ENCODE assay signal across 1 cellular context in genomic region chr20:63854069-63854765, GRCh38.
TF ChIP-seq lines count a peak whose summit lies in the region.

No MANE protein-coding gene starts in this region.

TF ChIP-seq in HepG2, 621 proteins besides CTCF, POLR2A, EP300 and RAD21 (continued from another document and continues in another):
- TF ChIP-seq THRA (CRISPR knock-in tag; IDR thresholded peaks at IDR 0.05; ENCODE audit: borderline replicate concordance), result peak; percentile 35; the same call in 1 of the 2 replicates
- no peak for TF ChIP-seq MEIS2 (CRISPR knock-in tag; IDR thresholded peaks at IDR 0.05)
- TF ChIP-seq SMARCC2 (IDR thresholded peaks at IDR 0.05), result no peak
- no peak for TF ChIP-seq ZBTB3 (CRISPR knock-in tag; IDR thresholded peaks at IDR 0.05; ENCODE audit: borderline replicate concordance, low read depth)
- 0 out of 2 replicates have a peak, but pooled peaks have one; percentile 53 for TF ChIP-seq ZBTB39 (CRISPR knock-in tag; IDR thresholded peaks at IDR 0.05)
- no peak for TF ChIP-seq KAT7 (CRISPR knock-in tag; IDR thresholded peaks at IDR 0.05; ENCODE audit: borderline replicate concordance)
- TF ChIP-seq TFE3 (CRISPR knock-in tag; IDR thresholded peaks at IDR 0.05), result no peak
- 0 out of 2 replicates have a peak, but pooled peaks have one; percentile 23 for TF ChIP-seq ZHX1 (CRISPR knock-in tag; IDR thresholded peaks at IDR 0.05; ENCODE audit: low read depth)
- 0 out of 2 replicates have a peak, but pooled peaks have one; percentile 48 for TF ChIP-seq DNMT3B (CRISPR knock-in tag; conservative IDR thresholded peaks at IDR 0.05)
- no peak for TF ChIP-seq BATF2 (CRISPR knock-in tag; IDR thresholded peaks at IDR 0.05)
- no peak for TF ChIP-seq FOXK1 (CRISPR knock-in tag; IDR thresholded peaks at IDR 0.05; ENCODE audit: borderline replicate concordance, low read depth)
- TF ChIP-seq THAP8 (CRISPR knock-in tag; IDR thresholded peaks at IDR 0.05; ENCODE audit: borderline replicate concordance), result no peak
- TF ChIP-seq ZNF136 (CRISPR knock-in tag; IDR thresholded peaks at IDR 0.05; ENCODE audit: low read depth), result no peak
- TF ChIP-seq PATZ1 (CRISPR knock-in tag; IDR thresholded peaks at IDR 0.05), result peak; percentile 96
- TF ChIP-seq KLF12 (CRISPR knock-in tag; IDR thresholded peaks at IDR 0.05; ENCODE audit: borderline replicate concordance), result 0 out of 2 replicates have a peak, but pooled peaks have one; percentile 45
- TF ChIP-seq HDAC6 (IDR thresholded peaks at IDR 0.05; ENCODE audit: low read depth, low read length), result no peak
- TF ChIP-seq ZBTB49 (CRISPR knock-in tag; IDR thresholded peaks at IDR 0.05; ENCODE audit: borderline replicate concordance), result no peak
- TF ChIP-seq MYPOP (CRISPR knock-in tag; IDR thresholded peaks at IDR 0.05), result no peak
- peak; percentile 26; the same call in 1 of the 2 replicates for TF ChIP-seq ELF3 (CRISPR knock-in tag; IDR thresholded peaks at IDR 0.05)
- TF ChIP-seq ZNF143 (CRISPR knock-in tag; IDR thresholded peaks at IDR 0.05), result peak; percentile 42
- no peak for TF ChIP-seq ZNF724P (CRISPR knock-in tag; IDR thresholded peaks at IDR 0.05; ENCODE audit: borderline replicate concordance)
- TF ChIP-seq HBP1 (CRISPR knock-in tag; IDR thresholded peaks at IDR 0.05; ENCODE audit: low read depth), result no peak; the same call in 1 of the 2 replicates
- no peak for TF ChIP-seq GZF1 (CRISPR knock-in tag; IDR thresholded peaks at IDR 0.05)
- TF ChIP-seq E2F5 (CRISPR knock-in tag; conservative IDR thresholded peaks at IDR 0.05), result no peak
- TF ChIP-seq ATAD3A (CRISPR knock-in tag; IDR thresholded peaks at IDR 0.05), result no peak
- TF ChIP-seq NR2C2 (CRISPR knock-in tag; IDR thresholded peaks at IDR 0.05; ENCODE audit: borderline replicate concordance), result 0 out of 2 replicates have a peak, but pooled peaks have one; percentile 23
- no peak for TF ChIP-seq HCFC1 (IDR thresholded peaks at IDR 0.05; ENCODE audit: low read depth, low read length)
- no peak for TF ChIP-seq NFIC (IDR thresholded peaks at IDR 0.05; ENCODE audit: low read length)
- no peak for TF ChIP-seq THYN1 (CRISPR knock-in tag; IDR thresholded peaks at IDR 0.05; ENCODE audit: borderline replicate concordance, low read depth)
- TF ChIP-seq ZBTB46 (CRISPR knock-in tag; IDR thresholded peaks at IDR 0.05; ENCODE audit: borderline replicate concordance), result peak; percentile 73; the same call in 1 of the 2 replicates
- TF ChIP-seq NFIB (CRISPR knock-in tag; IDR thresholded peaks at IDR 0.05; ENCODE audit: borderline replicate concordance), result no peak
- no peak for TF ChIP-seq ZNF496 (CRISPR knock-in tag; IDR thresholded peaks at IDR 0.05; ENCODE audit: insufficient replicate concordance)
- TF ChIP-seq MXI1 (IDR thresholded peaks at IDR 0.05; ENCODE audit: borderline replicate concordance, low read depth, low read length), result no peak
- TF ChIP-seq ETS1 (CRISPR knock-in tag; IDR thresholded peaks at IDR 0.05), result no peak
- TF ChIP-seq REL (CRISPR knock-in tag; conservative IDR thresholded peaks at IDR 0.05), result no peak
- TF ChIP-seq ZNF484 (CRISPR knock-in tag; IDR thresholded peaks at IDR 0.05; ENCODE audit: borderline replicate concordance, low read depth), result no peak
